16 cellular contexts compared by ENCODE assay signal in genomic region chr2:168536925-168537466, GRCh38.
DNase-seq lines count a peak whose midpoint lies in the region; ATAC-seq, FAIRE-seq and TF ChIP-seq lines count a peak whose summit lies in the region.
"Had no signal": no experiment of that assay in that cellular context is flagged by ENCODE, and none has a peak within 500 bp of the region (broad histone marks: within the 10 kb centered on the region; RNA-seq: fewer than 3 reads in every experiment).

No MANE protein-coding gene starts in this region.

- H3K27ac ChIP-seq in astrocyte (ENCODE audit: low read depth, low read length) (no peak overlapping the region), mesendoderm (ENCODE audit: low read depth, low read length) (no peak overlapping the region), tibial artery (no peak overlapping the region)
- H3K27ac ChIP-seq: lower lobe of right lung, SK-N-MC had no signal

- H3K4me3 ChIP-seq in astrocyte (ENCODE audit: insufficient read depth, low read depth, low read length) (no peak overlapping the region), mesendoderm (ENCODE audit: low read length) (no peak overlapping the region), tibial artery (no peak overlapping the region)
- H3K4me3 ChIP-seq: lower lobe of right lung, SK-N-MC had no signal

- H3K36me3 ChIP-seq in astrocyte (ENCODE audit: insufficient read depth, low read length), result no peaks in the 10 kb centered on the region
- H3K36me3 ChIP-seq in mesendoderm (ENCODE audit: control insufficient read depth, insufficient read depth, low read length), result no peaks in the 10 kb centered on the region
- H3K36me3 ChIP-seq in tibial artery, result no peaks in the 10 kb centered on the region
- H3K36me3 ChIP-seq: lower lobe of right lung had no signal

- no peak overlapping the region for H4K5ac ChIP-seq in mesendoderm (ENCODE audit: low read length)

- no peak overlapping the region for H3K4me3 Mint-ChIP-seq in astrocyte (ENCODE audit: unreplicated experiment)
- H3K4me3 Mint-ChIP-seq: activated naive CD4-positive, alpha-beta T cell treated with anti-CD3 and anti-CD28 coated beads for 36 hours; naive thymus-derived CD4-positive, alpha-beta T cell had no signal

- no peak overlapping the region for H3K4ac ChIP-seq in mesendoderm (ENCODE audit: low read depth, low read length)

- no peaks in the 10 kb centered on the region for H3K27me3 ChIP-seq in astrocyte (ENCODE audit: insufficient read depth, low read length)
- no peaks in the 10 kb centered on the region for H3K27me3 ChIP-seq in mesendoderm (ENCODE audit: insufficient read depth, low read length, poor library complexity)
- H3K27me3 ChIP-seq in tibial artery, result no peaks in the 10 kb centered on the region

- no peak overlapping the region for H2BK5ac ChIP-seq in mesendoderm (ENCODE audit: low read length)

- H2AFZ ChIP-seq in astrocyte (ENCODE audit: low read depth, low read length), result no peak overlapping the region

- H3K79me2 ChIP-seq in astrocyte (ENCODE audit: insufficient read depth, low read length), result peaks cover 6% of the 10 kb centered on the region
- H3K79me2 ChIP-seq in mesendoderm (ENCODE audit: control insufficient read depth, insufficient read depth, low read length), result peaks cover 19% of the 10 kb centered on the region

- peaks cover 7% of the 10 kb centered on the region for H3K36me3 Mint-ChIP-seq in astrocyte (ENCODE audit: low read depth, unreplicated experiment)

- H3K56ac ChIP-seq in mesendoderm (ENCODE audit: low read length), result no peak overlapping the region

- no peak overlapping the region for H2BK15ac ChIP-seq in mesendoderm (replicated peaks; ENCODE audit: low read depth)

- peaks cover 17% of the 10 kb centered on the region for H3K4me1 Mint-ChIP-seq in astrocyte (ENCODE audit: low read depth, unreplicated experiment)

- WGBS in mesendoderm (ENCODE audit: extremely low coverage, insufficient coverage, low lambda C conversion rate), result no CpG with 5 or more reads among the region's 2 CpGs

- H3K4me2 ChIP-seq in astrocyte (ENCODE audit: low read length), result no peak overlapping the region
- no peak overlapping the region for H3K4me2 ChIP-seq in mesendoderm (ENCODE audit: low read length)

- no peak overlapping the region for H3K23ac ChIP-seq in mesendoderm (ENCODE audit: low read length)

- H3K27me3 Mint-ChIP-seq in astrocyte (ENCODE audit: low read depth, unreplicated experiment), result no peaks in the 10 kb centered on the region
- H3K27me3 Mint-ChIP-seq: naive thymus-derived CD4-positive, alpha-beta T cell had no signal

- H3K4me1 ChIP-seq in astrocyte (ENCODE audit: insufficient read depth, low read length), result peaks cover 7% of the 10 kb centered on the region
- peaks cover 4% of the 10 kb centered on the region for H3K4me1 ChIP-seq in mesendoderm (ENCODE audit: control insufficient read depth, low read depth, low read length)
- peaks cover 0 to 22% (median 2%) of the 10 kb centered on the region in 4 donors for H3K4me1 ChIP-seq in tibial artery

- no peak overlapping the region for H3K27ac Mint-ChIP-seq in astrocyte (ENCODE audit: unreplicated experiment)
- H3K27ac Mint-ChIP-seq: activated naive CD4-positive, alpha-beta T cell treated with anti-CD3 and anti-CD28 coated beads for 36 hours had no signal

- H2AK5ac ChIP-seq in mesendoderm (ENCODE audit: low read length), result no peak overlapping the region

- H3K9ac ChIP-seq in astrocyte (ENCODE audit: low read length) (no peak overlapping the region), mesendoderm (ENCODE audit: low read length) (no peak overlapping the region)

- no peaks in the 10 kb centered on the region for H3K9me3 ChIP-seq in astrocyte (ENCODE audit: insufficient read depth, low read depth, low read length)
- H3K9me3 ChIP-seq in tibial artery, result no peaks in the 10 kb centered on the region

- FAIRE-seq in HTR-8/SVneo (lab: Jason Lieb, UNC), result peak; percentile 26
- no peak for FAIRE-seq in astrocyte (lab: Jason Lieb, UNC)

- H3K79me1 ChIP-seq in mesendoderm (ENCODE audit: low read length), result peaks cover 16% of the 10 kb centered on the region

- intact Hi-C loops in tibial artery (cut with DNase I; ENCODE audit: low total_unique reads), result loop anchor here (5.0 kb wide), 1 partner anchor 1175 kb away; no protein-coding TSS in a partner anchor

- no peak for ATAC-seq in HG02763 (IDR thresholded peaks at IDR 0.05; ENCODE audit: unreplicated experiment)
- ATAC-seq: lower lobe of right lung; naive thymus-derived CD4-positive, alpha-beta T cell had no signal

- H3K9me3 Mint-ChIP-seq in astrocyte (ENCODE audit: unreplicated experiment), result peaks cover 14% of the 10 kb centered on the region

- TF ChIP-seq CTCF in astrocyte (IDR thresholded peaks at IDR 0.05; ENCODE audit: insufficient read depth, low read depth, low read length) (no peak), tibial artery (IDR thresholded peaks at IDR 0.05) (no peak)

- peak; percentile 65 for DNase-seq in ELR (ENCODE audit: low read depth)
- DNase-seq in HTR-8/SVneo (ENCODE audit: insufficient read length, low spot score), result no peak
- DNase-seq in astrocyte (ENCODE audit: low read depth), result peak; percentile 52
- peak; percentile 40 for DNase-seq in mesendoderm
- no peak for DNase-seq in midbrain (lab: John Stamatoyannopoulos, UW)
- DNase-seq in tibial artery, result no peak
- DNase-seq: activated naive CD4-positive, alpha-beta T cell treated with anti-CD3 and anti-CD28 coated beads for 36 hours; C1 segment of cervical spinal cord; foreskin melanocyte; lower lobe of right lung; naive thymus-derived CD4-positive, alpha-beta T cell; NCI-H187; NCI-H510A treated with DMSO at 0.1 percent for 48 hours; stimulated activated CD4-positive, alpha-beta T cell treated with anti-CD3 and anti-CD28 coated beads, Interleukin-15, amount 100 ng/mL, for 24 hours had no signal

- no peak overlapping the region for H4K8ac ChIP-seq in mesendoderm (ENCODE audit: low read depth, low read length)

- no peaks in the 10 kb centered on the region for H4K20me1 ChIP-seq in astrocyte (ENCODE audit: insufficient read depth, low read length)

- H2BK120ac ChIP-seq in mesendoderm (ENCODE audit: low read depth, low read length), result no peak overlapping the region

- H3K18ac ChIP-seq in mesendoderm (ENCODE audit: low read length), result no peak overlapping the region

Comparison
In these comparisons a context has a peak if more than half of its experiments do, and no peak if none do; other contexts are left out.
1. DNase-seq: peak in ELR (single experiment), astrocyte (single experiment) and mesendoderm (single experiment); none in HTR-8/SVneo (single experiment), midbrain (single experiment) and tibial artery (0 of 2).